Comparison of ENCODE assay signal across 8 cellular contexts in genomic region chr14:65103150-65103760, GRCh38. TPM values are rescaled to one million over a fixed set of nuclear protein-coding genes. Genes with fewer than 3 reads are reported as not detected.
DNase-seq lines count a peak whose midpoint lies in the region; ATAC-seq and TF ChIP-seq lines count a peak whose summit lies in the region.

No MANE protein-coding gene starts in this region.

- no peak for ATAC-seq in GM18511 (IDR thresholded peaks at IDR 0.05; ENCODE audit: unreplicated experiment)

- peaks cover 4 to 17% (median 13%) of the 10 kb centered on the region in 3 experiments; a peak in 6 of 7 replicates for H3K36me3 Mint-ChIP-seq in H9 (ENCODE audit: insufficient read depth in 1 of 3, low read depth in 3 of 3)

- H3K4me3 ChIP-seq in choroid plexus epithelial cell (ENCODE audit: low read depth, low read length), result peak overlapping the region; percentile 70

- no peak overlapping the region for H2BK20ac ChIP-seq in H9 (ENCODE audit: low read depth, low read length, poor library complexity, severe bottlenecking)

- no peaks in the 10 kb centered on the region for H3K79me1 ChIP-seq in H9 (ENCODE audit: insufficient read depth, low read depth, low read length, poor library complexity, severe bottlenecking)

- H3K4me1 Mint-ChIP-seq in H9, result peaks cover 17 to 20% of the 10 kb centered on the region in 2 experiments

- H3K18ac ChIP-seq in H9 (ENCODE audit: insufficient read length, low read depth, low read length), result no peak overlapping the region

- no peak overlapping the region for H2BK15ac ChIP-seq in H9 (ENCODE audit: low read depth, low read length)

- DNase-seq in COLO668 (lab: John Stamatoyannopoulos, UW; ENCODE audit: unreplicated experiment) (peak; percentile 55), H9 (no peak), OCI-M2 (lab: John Stamatoyannopoulos, UW; ENCODE audit: unreplicated experiment) (peak; percentile 48), choroid plexus epithelial cell (ENCODE audit: low read depth) (peak; percentile 35), myocyte (ENCODE audit: low read depth) (peak; percentile 36), C1 segment of cervical spinal cord (lab: John Stamatoyannopoulos, UW) (no peak), ureter (ENCODE audit: low spot score) (no peak)

- H2AFZ ChIP-seq in H9 (ENCODE audit: low read length), result no peak overlapping the region

- TF ChIP-seq CTCF in H9 (conservative IDR thresholded peaks at IDR 0.05), result peak; percentile 35; the same call in 2 of the 3 replicates
- peak; percentile 28 for TF ChIP-seq CTCF in choroid plexus epithelial cell (conservative IDR thresholded peaks at IDR 0.05; ENCODE audit: low read depth, low read length)

- H4K20me1 ChIP-seq in H9 (ENCODE audit: control insufficient read depth, insufficient read depth, insufficient read length), result no peaks in the 10 kb centered on the region

- no peak overlapping the region for H2AK5ac ChIP-seq in H9 (ENCODE audit: insufficient read length, low read length)

- no peak overlapping the region for H2BK12ac ChIP-seq in H9 (ENCODE audit: insufficient read length, low read depth, low read length)

- H3K27ac Mint-ChIP-seq in H9, result no peak overlapping the region

- no peak overlapping the region for H3K56ac ChIP-seq in H9 (ENCODE audit: insufficient read length, low read depth, low read length)

- H4K5ac ChIP-seq in H9 (ENCODE audit: insufficient read length, low read depth, low read length), result no peak overlapping the region

- no peak overlapping the region for H3K9ac ChIP-seq in H9 (ENCODE audit: extremely low read depth, insufficient read length, low read length)

- peak overlapping the region; percentile 71 for H3K4me2 ChIP-seq in H9 (ENCODE audit: insufficient read depth, insufficient read length, low read length)

- no CpG with 5 or more reads among the region's 22 CpGs for WGBS in H9 (ENCODE audit: extremely low coverage, insufficient read length, low lambda C conversion rate)

- peak overlapping the region; percentile 86 to 94 for H3K4me3 Mint-ChIP-seq in H9

- H3K14ac ChIP-seq in H9 (ENCODE audit: insufficient read depth, low read length), result no peak overlapping the region

- no peaks in the 10 kb centered on the region for H3K79me2 ChIP-seq in H9 (ENCODE audit: insufficient read depth, low read length)

- H3K4me1 ChIP-seq in H9 (ENCODE audit: insufficient read depth, low read length), result no peaks in the 10 kb centered on the region; the same call in 1 of the 2 replicates

- no peaks in the 10 kb centered on the region for H3K9me3 Mint-ChIP-seq in H9

- no peak overlapping the region for H2BK5ac ChIP-seq in H9 (ENCODE audit: insufficient read length, low read length)

- peaks cover 8% of the 10 kb centered on the region for H3K23me2 ChIP-seq in H9 (ENCODE audit: insufficient read length, low read depth, low read length, poor library complexity, severe bottlenecking)

- H3K27me3 Mint-ChIP-seq in H9 (ENCODE audit: low read depth), result peaks cover 11% of the 10 kb centered on the region

- no peak overlapping the region for H3T11ph ChIP-seq in H9 (ENCODE audit: low read length)

- H3K27ac ChIP-seq in H9 (ENCODE audit: insufficient read length, low read depth, low read length), result no peak overlapping the region

- H2BK120ac ChIP-seq in H9 (ENCODE audit: low read depth, low read length, poor library complexity, severe bottlenecking), result no peak overlapping the region

- no peaks in the 10 kb centered on the region for H3K27me3 ChIP-seq in H9 (ENCODE audit: insufficient read depth, low read length)

- no peak overlapping the region for H4K8ac ChIP-seq in H9 (replicated peaks; ENCODE audit: insufficient read length, low read depth, low read length)

- peak overlapping the region; percentile 20 for H3K23ac ChIP-seq in H9 (ENCODE audit: insufficient read length, low read depth, low read length)

- no peak overlapping the region for H3K4ac ChIP-seq in H9 (ENCODE audit: low read depth, low read length)

- no peaks in the 10 kb centered on the region for H3K9me3 ChIP-seq in H9 (ENCODE audit: control insufficient read depth, low read depth, low read length)

- H4K91ac ChIP-seq in H9 (ENCODE audit: insufficient read length, low read depth, low read length), result no peak overlapping the region

RNA-seq across cellular contexts. Expression of gene MAX, which starts 0.9 kb away (rescaled TPM):
- total RNA-seq in H9 (2021), result 65.7 and 72.9 TPM in 2 replicates
- 38.7 and 43.0 TPM in 2 replicates for total RNA-seq in myocyte
- 64.7 TPM for polyA plus RNA-seq in myocyte (2012)
- 109 TPM for total RNA-seq in ureter

Comparison
In these comparisons a context has a peak if more than half of its experiments do, and no peak if none do; other contexts are left out.
1. DNase-seq: peak in COLO668 (single experiment), OCI-M2 (single experiment), choroid plexus epithelial cell (single experiment) and myocyte (single experiment); none in H9 (single experiment), C1 segment of cervical spinal cord (0 of 14) and ureter (single experiment).